ENCODE assay signal across 20 cellular contexts in genomic region chr2:126793885-126794613, GRCh38.
DNase-seq lines count a peak whose midpoint lies in the region; ATAC-seq, FAIRE-seq and TF ChIP-seq lines count a peak whose summit lies in the region.
"Had no signal": no experiment of that assay in that cellular context is flagged by ENCODE, and none has a peak within 500 bp of the region (broad histone marks: within the 10 kb centered on the region; RNA-seq: fewer than 3 reads in every experiment).

No MANE protein-coding gene starts in this region.

- TF ChIP-seq EP300 in K562 (IDR thresholded peaks at IDR 0.05; ENCODE audit: low read length) = no peak
- no peak for TF ChIP-seq EP300 in HepG2 (IDR thresholded peaks at IDR 0.05; ENCODE audit: low read depth in 2 of 2, low read length in 2 of 2)
- TF ChIP-seq EP300 in HepG2 (CRISPR knock-in tag; IDR thresholded peaks at IDR 0.05; ENCODE audit: borderline replicate concordance) = no peak

- no peak overlapping the region for H3K9ac ChIP-seq in K562 (ENCODE audit: insufficient read depth in 1 of 2, low read depth in 2 of 2, low read length in 2 of 2)
- no peak overlapping the region for H3K9ac ChIP-seq in HepG2 (ENCODE audit: insufficient read depth, low read depth, low read length)

- TF ChIP-seq RAD21 in K562 (CRISPR knock-in tag; conservative IDR thresholded peaks at IDR 0.05 in 1 of 2, IDR thresholded peaks at IDR 0.05 in 1 of 2) (peak in 1 of 2 experiments; percentile 24; a peak in 1 of 4 replicates), HepG2 (CRISPR knock-in tag; IDR thresholded peaks at IDR 0.05) (no peak)

- no peaks in the 10 kb centered on the region for H3K9me3 ChIP-seq in left ventricle myocardium inferior (replicated peaks)
- no peaks in the 10 kb centered on the region for H3K9me3 ChIP-seq in K562 (replicated peaks; ENCODE audit: control insufficient read depth, insufficient read depth, low read depth, low read length)
- H3K9me3 ChIP-seq in HepG2 (ENCODE audit: low read length) = no peaks in the 10 kb centered on the region
- no peaks in the 10 kb centered on the region for H3K9me3 ChIP-seq in vagina
- H3K9me3 ChIP-seq: body of pancreas had no signal

- H3K4me1 ChIP-seq in left ventricle myocardium inferior (no peaks in the 10 kb centered on the region), K562 (replicated peaks in 1 of 2; ENCODE audit: control insufficient read depth in 2 of 2, insufficient read depth in 2 of 2, low read length in 2 of 2) (no peaks in the 10 kb centered on the region), HepG2 (ENCODE audit: insufficient read depth, low read length) (no peaks in the 10 kb centered on the region), vagina (no peaks in the 10 kb centered on the region)
- H3K4me1 ChIP-seq: body of pancreas had no signal

- TF ChIP-seq CTCF in left ventricle myocardium inferior (IDR thresholded peaks at IDR 0.05; ENCODE audit: borderline replicate concordance) (no peak), K562 (IDR thresholded peaks at IDR 0.05 in 2 of 3, conservative IDR thresholded peaks at IDR 0.05 in 1 of 3; ENCODE audit: insufficient read depth in 2 of 3, low read depth in 1 of 3, low read length in 3 of 3) (0 out of 6 replicates have a peak, but pooled peaks of 1 of the 3 experiments have one; percentile 9), HepG2 (CRISPR knock-in tag; IDR thresholded peaks at IDR 0.05) (peak; percentile 63), vagina (IDR thresholded peaks at IDR 0.05) (no peak)

- H3K79me2 ChIP-seq in K562 (ENCODE audit: control insufficient read depth, insufficient read depth, low read length) (no peaks in the 10 kb centered on the region), HepG2 (ENCODE audit: insufficient read depth, low read length) (no peaks in the 10 kb centered on the region)

- POLR2A ChIA-PET in K562 (lab: Yijun Ruan, JAX) = interaction anchor here (0.6 to 0.7 kb wide), 2 partner anchors 14 to 23 kb away, joined by 3 read pairs; no protein-coding TSS in a partner anchor
- POLR2A ChIA-PET in HepG2 (lab: Yijun Ruan, JAX) = no interaction called here

- no peak for TF ChIP-seq POLR2A in K562 (conservative IDR thresholded peaks at IDR 0.05)
- no peak for TF ChIP-seq POLR2A in HepG2 (IDR thresholded peaks at IDR 0.05; ENCODE audit: insufficient read depth in 1 of 2, low read depth in 2 of 2, low read length in 2 of 2)
- no peak for TF ChIP-seq POLR2A in vagina (IDR thresholded peaks at IDR 0.05)

- BruUV-seq in K562 (replicated peaks; lab: Mats Ljungman, UMichigan) (no TSS peak), HepG2 (replicated peaks; lab: Mats Ljungman, UMichigan) (no TSS peak)

- peak; percentile 48; the same call in 1 of the 3 replicates for ATAC-seq in K562
- ATAC-seq in HepG2 = peak; percentile 83
- ATAC-seq: body of pancreas had no signal

- H3K9me1 ChIP-seq in K562 (ENCODE audit: control insufficient read depth, insufficient read depth, low read length) = no peaks in the 10 kb centered on the region

- intact Hi-C loops in cardiac septum (cut with DNase I) (no loop called here), left ventricle myocardium inferior (cut with micrococcal nuclease) (no loop called here), K562 (cut with micrococcal nuclease) (no loop called here), HepG2 (cut with micrococcal nuclease; ENCODE audit: unreplicated experiment) (no loop called here), vagina (cut with DNase I) (no loop called here)

- in situ Hi-C loops in K562 (cut with MboI) = loop anchor here (25.0 kb wide), 1 partner anchor 532 kb away; no protein-coding TSS in a partner anchor
- in situ Hi-C loops in HepG2 (cut with HindIII; ENCODE audit: extremely low pct_ligation_motif_present, low pct_unique_long_range_greater_than_20kb) = loop anchor here (10.0 to 25.0 kb wide), 2 partner anchors 251 to 1982 kb away; no protein-coding TSS in a partner anchor

- no peak overlapping the region for H3K4me3 ChIP-seq in left ventricle myocardium inferior
- no peak overlapping the region for H3K4me3 ChIP-seq in K562
- no peak overlapping the region for H3K4me3 ChIP-seq in HepG2 (replicated peaks in 1 of 3; ENCODE audit: insufficient read depth in 1 of 3, low read depth in 2 of 3, low read length in 3 of 3)
- H3K4me3 ChIP-seq in vagina = no peak overlapping the region
- H3K4me3 ChIP-seq: body of pancreas had no signal

- FAIRE-seq in K562 (lab: Jason Lieb, UNC) (no peak), HepG2 (lab: Jason Lieb, UNC) (no peak)
- FAIRE-seq: colon, GM12891, small intestine had no signal

- no peak overlapping the region for H3K27ac ChIP-seq in left ventricle myocardium inferior (replicated peaks)
- no peak overlapping the region for H3K27ac ChIP-seq in K562 (ENCODE audit: extremely low read depth, low read depth, low read length)
- H3K27ac ChIP-seq in HepG2 (ENCODE audit: extremely low read length, insufficient read depth, low read length) = no peak overlapping the region
- no peak overlapping the region for H3K27ac ChIP-seq in vagina
- H3K27ac ChIP-seq: body of pancreas had no signal

- H3K27me3 ChIP-seq in left ventricle myocardium inferior (ENCODE audit: low read depth) (peaks cover 89% of the 10 kb centered on the region), K562 (ENCODE audit: control insufficient read depth in 2 of 2, insufficient read depth in 2 of 2, low read length in 2 of 2) (peaks cover 8 to 34% of the 10 kb centered on the region in 2 experiments; a peak in 4 of 5 replicates), HepG2 (ENCODE audit: control insufficient read depth in 1 of 2, insufficient read depth in 2 of 2, low read length in 2 of 2) (peaks cover 1 to 59% of the 10 kb centered on the region in 2 experiments; a peak in 4 of 5 replicates), vagina (no peaks in the 10 kb centered on the region)
- H3K27me3 ChIP-seq: body of pancreas had no signal

- H2AFZ ChIP-seq in K562 (ENCODE audit: low read depth, low read length) (no peak overlapping the region), HepG2 (ENCODE audit: low read length) (no peak overlapping the region)

- no peaks in the 10 kb centered on the region for H3K36me3 ChIP-seq in left ventricle myocardium inferior
- H3K36me3 ChIP-seq in K562 (ENCODE audit: control insufficient read depth, insufficient read depth, low read length) = no peaks in the 10 kb centered on the region
- H3K36me3 ChIP-seq in HepG2 (replicated peaks in 1 of 2; ENCODE audit: control insufficient read depth in 1 of 2, insufficient read depth in 2 of 2, low read length in 2 of 2) = no peaks in the 10 kb centered on the region
- H3K36me3 ChIP-seq in vagina = no peaks in the 10 kb centered on the region

- DNase-seq in cardiac septum (ENCODE audit: low spot score) (peak; percentile 39), left ventricle myocardium inferior (no peak), K562 (ENCODE audit: extremely low read depth in 1 of 4, low spot score in 3 of 4) (no peak), HepG2 (ENCODE audit: low spot score) (no peak), vagina (ENCODE audit: extremely low spot score in 2 of 2) (peak; percentile 52), T1000 (lab: John Stamatoyannopoulos, UW) (no peak), SHP77 treated with DMSO at 0.1 percent for 48 hours (lab: John Stamatoyannopoulos, UW) (no peak), Ammon's horn (ENCODE audit: low spot score) (no peak)
- DNase-seq: ACHN; activated B cell treated with CpG ODN at 0.5 μM for 24 hours; body of pancreas; HFFc6; NCI-H2029 treated with DMSO at 0.1 percent for 48 hours; NCI-H526; SIG-M5; small intestine; stimulated activated CD4-positive, alpha-beta T cell treated with anti-CD3 and anti-CD28 coated beads, Interleukin-4, amount 100 ng/mL, for 1 hour; T-helper 2 cell had no signal

- CTCF ChIA-PET in K562 (lab: Yijun Ruan, JAX; ENCODE audit: low intra/inter-chr PET ratio) (interaction anchor here (0.6 to 0.7 kb wide), 2 partner anchors 178 to 256 kb away, joined by 3 read pairs; no protein-coding TSS in a partner anchor), HepG2 (lab: Yijun Ruan, JAX; ENCODE audit: low intra/inter-chr PET ratio, low total read pairs) (no interaction called here)

- no peaks in the 10 kb centered on the region for H4K20me1 ChIP-seq in K562 (replicated peaks; ENCODE audit: control insufficient read depth, insufficient read depth, low read length)
- no peaks in the 10 kb centered on the region for H4K20me1 ChIP-seq in HepG2 (ENCODE audit: insufficient read depth, low read length)

- under 1% methylated on average over 10 of the region's 10 CpGs for WGBS in K562 (ENCODE audit: insufficient coverage, low coverage, missing lambda C conversion rate)
- WGBS in HepG2 (ENCODE audit: low lambda C conversion rate) = 2% methylated on average over 7 of the region's 10 CpGs

- no peak overlapping the region for H3K4me2 ChIP-seq in K562 (ENCODE audit: insufficient read depth, low read length)
- no peak overlapping the region for H3K4me2 ChIP-seq in HepG2 (ENCODE audit: low read depth, low read length)

TF ChIP-seq in K562, 482 proteins besides CTCF, POLR2A, EP300 and RAD21 (continues in another document):
- TF ChIP-seq ZBTB9 (CRISPR knock-in tag; IDR thresholded peaks at IDR 0.05) (no peak), TOE1 (IDR thresholded peaks at IDR 0.05; ENCODE audit: borderline replicate concordance) (no peak), TOE1 (CRISPR knock-in tag; IDR thresholded peaks at IDR 0.05; ENCODE audit: borderline replicate concordance, low read depth) (no peak), DPF2 (IDR thresholded peaks at IDR 0.05) (no peak)

TF ChIP-seq in HepG2, 621 proteins besides CTCF, POLR2A, EP300 and RAD21 (continues in another document):
- TF ChIP-seq KLF6 (CRISPR knock-in tag; IDR thresholded peaks at IDR 0.05) = no peak

Comparison
In these comparisons a context has a peak if more than half of its experiments do, and no peak if none do; other contexts are left out.
1. DNase-seq: peak in cardiac septum (single experiment) and vagina (2 of 2); none in left ventricle myocardium inferior (single experiment), K562 (0 of 4), HepG2 (single experiment), T1000 (single experiment), SHP77 treated with DMSO at 0.1 percent for 48 hours (single experiment) and Ammon's horn (single experiment).